Comparison of ENCODE assay signal across 1 cellular context in genomic region chr7:140685407-140686087, GRCh38.
TF ChIP-seq lines count a peak whose summit lies in the region.

No MANE protein-coding gene starts in this region.

TF ChIP-seq in HepG2, 621 proteins besides CTCF, POLR2A, EP300 and RAD21 (continued from another document):
- TF ChIP-seq ZBTB39 (CRISPR knock-in tag; IDR thresholded peaks at IDR 0.05): no peak
- TF ChIP-seq ZNF746 (CRISPR knock-in tag; IDR thresholded peaks at IDR 0.05): no peak
- no peak for TF ChIP-seq ZNF121 (CRISPR knock-in tag; IDR thresholded peaks at IDR 0.05)
